9 cellular contexts compared by ENCODE assay signal in the genomic region with DNA sequence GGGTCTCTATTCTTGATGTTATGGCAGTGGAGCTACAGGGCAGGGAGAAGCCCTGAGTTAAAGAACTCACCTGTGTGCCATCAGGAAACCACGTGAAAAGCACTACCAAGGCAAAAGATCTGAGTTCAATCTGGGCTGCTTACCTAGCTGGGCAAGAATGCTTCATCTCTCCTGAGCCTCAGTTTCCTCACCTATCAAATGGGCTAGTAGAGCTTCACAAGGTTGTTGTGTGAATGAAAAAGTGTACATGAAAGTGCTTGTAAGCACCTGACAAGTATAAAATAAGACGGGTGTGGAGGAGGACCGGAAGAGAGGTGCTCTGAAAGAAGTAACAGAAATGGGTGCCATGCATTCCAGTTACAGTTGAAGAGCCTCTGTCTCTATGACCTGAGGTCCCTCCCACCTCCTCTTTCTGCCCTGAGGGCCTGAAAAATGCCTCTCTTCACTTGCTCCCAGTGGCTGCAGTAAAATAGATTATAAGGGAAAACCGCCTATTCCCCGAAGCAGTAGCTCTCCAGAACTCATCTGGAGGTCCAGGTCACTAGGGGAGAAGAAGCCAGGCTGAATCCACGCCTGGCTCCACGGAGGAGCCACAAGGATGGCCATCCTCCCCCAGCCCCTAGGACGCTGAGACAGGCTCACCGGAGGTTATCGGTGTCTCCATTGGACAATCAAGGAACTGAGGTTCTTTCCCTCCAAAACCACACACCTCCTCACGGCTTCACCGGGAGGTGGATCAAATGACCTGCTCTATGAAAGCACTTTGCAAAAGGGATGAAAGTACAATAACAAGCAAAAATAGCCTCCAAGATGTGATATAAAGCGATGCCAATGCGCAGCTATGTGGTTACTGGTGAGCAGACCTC. TPM values are rescaled to one million over a fixed set of nuclear protein-coding genes. Genes with fewer than 3 reads are reported as not detected.
DNase-seq lines count a peak whose midpoint lies in the region; ATAC-seq and TF ChIP-seq lines count a peak whose summit lies in the region.
"Had no signal": no experiment of that assay in that cellular context is flagged by ENCODE, and none has a peak within 500 bp of the region (broad histone marks: within the 10 kb centered on the region; RNA-seq: fewer than 3 reads in every experiment).

No MANE protein-coding gene starts in this region.

- ATAC-seq in naive thymus-derived CD4-positive, alpha-beta T cell, result no peak

- peaks cover 46 to 65% (median 56%) of the 10 kb centered on the region in 11 experiments for H3K27me3 ChIP-seq in BLaER1 treated with 17β-estradiol and CSF1 and Interleukin-3, amounts not matched to agents 10 nM and 100 nM
- H3K27me3 ChIP-seq in Loucy (ENCODE audit: insufficient read depth, low read length, poor library complexity, severe bottlenecking), result peaks cover 36% of the 10 kb centered on the region
- peaks cover 0 to 4% of the 10 kb centered on the region in 2 donors for H3K27me3 ChIP-seq in naive thymus-derived CD4-positive, alpha-beta T cell (ENCODE audit: control insufficient read depth in 2 of 2, insufficient read depth in 2 of 2, low read length in 2 of 2)

- peaks cover 0 to 2% (median 0%) of the 10 kb centered on the region in 11 donors for H3K9me3 Mint-ChIP-seq in naive thymus-derived CD4-positive, alpha-beta T cell

- POLR2A ChIA-PET in naive thymus-derived CD4-positive, alpha-beta T cell (lab: Charles Lee), result interaction anchor here (0.5 kb wide), 1 partner anchor 18 kb away, joined by 5 read pairs; no protein-coding TSS in a partner anchor
- POLR2A ChIA-PET in OCI-LY7 (lab: Charles Lee), result interaction anchor here (0.6 kb wide), 1 partner anchor 312 kb away, joined by 7 read pairs; no protein-coding TSS in a partner anchor

- peaks cover 0 to 15% (median 0%) of the 10 kb centered on the region in 11 experiments; a peak in 5 of 22 replicates for H4K20me1 ChIP-seq in BLaER1 treated with 17β-estradiol and CSF1 and Interleukin-3, amounts not matched to agents 10 nM and 100 nM
- H4K20me1 ChIP-seq in Loucy (ENCODE audit: insufficient read depth, low read length, poor library complexity, severe bottlenecking) (no peaks in the 10 kb centered on the region), OCI-LY7 (ENCODE audit: insufficient read depth, low read length) (no peaks in the 10 kb centered on the region)

- H3K4me3 Mint-ChIP-seq in naive thymus-derived CD4-positive, alpha-beta T cell, result peak overlapping the region; percentile 83 to 98 (median 88)

- H3K4me1 ChIP-seq in BLaER1 treated with 17β-estradiol and CSF1 and Interleukin-3, amounts not matched to agents 10 nM and 100 nM, result peaks cover 0 to 14% (median 10%) of the 10 kb centered on the region in 10 experiments; a peak in 14 of 20 replicates
- H3K4me1 ChIP-seq in Loucy (ENCODE audit: insufficient read depth, low read length, poor library complexity, severe bottlenecking), result peaks cover 12% of the 10 kb centered on the region
- H3K4me1 ChIP-seq in naive thymus-derived CD4-positive, alpha-beta T cell (ENCODE audit: control insufficient read depth in 2 of 2, insufficient read depth in 2 of 2, low read length in 2 of 2), result peaks cover 4 to 8% of the 10 kb centered on the region in 2 donors
- H3K4me1 ChIP-seq in OCI-LY7 (ENCODE audit: insufficient read depth, low read length, poor library complexity, severe bottlenecking), result no peaks in the 10 kb centered on the region

- H3K27me3 Mint-ChIP-seq in naive thymus-derived CD4-positive, alpha-beta T cell, result peaks cover 52 to 66% (median 54%) of the 10 kb centered on the region in 5 donors

- H3F3A ChIP-seq in Loucy (ENCODE audit: low read depth), result peaks cover 10% of the 10 kb centered on the region; the same call in 1 of the 2 replicates

- H3K4me3 ChIP-seq in BLaER1 treated with 17β-estradiol and CSF1 and Interleukin-3, amounts not matched to agents 10 nM and 100 nM, result peak overlapping the region; percentile 65 to 80 (median 76)
- H3K4me3 ChIP-seq in Loucy (ENCODE audit: low read length, poor library complexity, severe bottlenecking), result peak overlapping the region; percentile 71
- peak overlapping the region; percentile 82 to 84 for H3K4me3 ChIP-seq in cardiac fibroblast (replicated peaks in 1 of 2; ENCODE audit: low read depth in 2 of 2, low read length in 2 of 2)
- H3K4me3 ChIP-seq in naive thymus-derived CD4-positive, alpha-beta T cell (ENCODE audit: low read length), result peak overlapping the region; percentile 63
- H3K4me3 ChIP-seq in OCI-LY7 (ENCODE audit: low read depth, low read length, poor library complexity, severe bottlenecking), result no peak overlapping the region

- no TSS peak for BruUV-seq in OCI-LY7 (replicated peaks; lab: Mats Ljungman, UMichigan)

- CTCF ChIA-PET in naive thymus-derived CD4-positive, alpha-beta T cell (lab: Charles Lee), result interaction anchor here (1.3 kb wide), 1 partner anchor 10 kb away, joined by 4 read pairs; no protein-coding TSS in a partner anchor
- CTCF ChIA-PET in OCI-LY7 (lab: Charles Lee; ENCODE audit: unreplicated experiment), result no interaction called here

- peaks cover 12 to 23% (median 18%) of the 10 kb centered on the region in 7 donors for H3K4me1 Mint-ChIP-seq in naive thymus-derived CD4-positive, alpha-beta T cell

- H3K9me2 ChIP-seq in Loucy (replicated peaks; ENCODE audit: low read depth, low read length) (no peaks in the 10 kb centered on the region), OCI-LY7 (ENCODE audit: insufficient read depth, low read length) (no peaks in the 10 kb centered on the region)

- in situ Hi-C loops in GM13977 (cut with MboI; ENCODE audit: low pct_unique_long_range_greater_than_20kb, low sequenced_read_pairs, unreplicated experiment), result no loop called here

- no peaks in the 10 kb centered on the region for H3K9me3 ChIP-seq in BLaER1 treated with 17β-estradiol and CSF1 and Interleukin-3, amounts not matched to agents 10 nM and 100 nM (replicated peaks in 1 of 11)
- H3K9me3 ChIP-seq in Loucy (ENCODE audit: insufficient read depth, low read depth, low read length) (no peaks in the 10 kb centered on the region), OCI-LY7 (ENCODE audit: low read length) (no peaks in the 10 kb centered on the region)
- no peaks in the 10 kb centered on the region for H3K9me3 ChIP-seq in naive thymus-derived CD4-positive, alpha-beta T cell (ENCODE audit: control insufficient read depth in 2 of 3, low read length in 3 of 3)

- no peaks in the 10 kb centered on the region for H3K36me3 ChIP-seq in BLaER1 treated with 17β-estradiol and CSF1 and Interleukin-3, amounts not matched to agents 10 nM and 100 nM
- H3K36me3 ChIP-seq in Loucy (ENCODE audit: insufficient read depth, low read length) (no peaks in the 10 kb centered on the region), OCI-LY7 (ENCODE audit: insufficient read depth, low read length) (no peaks in the 10 kb centered on the region)
- no peaks in the 10 kb centered on the region for H3K36me3 ChIP-seq in naive thymus-derived CD4-positive, alpha-beta T cell (ENCODE audit: control insufficient read depth in 2 of 3, insufficient read depth in 3 of 3, low read length in 3 of 3)

- intact Hi-C loops in naive thymus-derived CD4-positive, alpha-beta T cell (cut with micrococcal nuclease), result loop anchor here in 1 of 2 donors (1.0 kb wide), 1 partner anchor 43 kb away; the partner anchor contains the start of gene TIPRL
- intact Hi-C loops in OCI-LY7 (cut with micrococcal nuclease; ENCODE audit: unreplicated experiment), result no loop called here

- H3K79me2 ChIP-seq in Loucy (ENCODE audit: insufficient read depth, low read length), result no peaks in the 10 kb centered on the region
- H3K79me2 ChIP-seq in OCI-LY7 (ENCODE audit: insufficient read depth, low read depth, low read length), result no peaks in the 10 kb centered on the region

- H2AFZ ChIP-seq in Loucy (ENCODE audit: low read length), result peak overlapping the region; percentile 85
- H2AFZ ChIP-seq in OCI-LY7 (ENCODE audit: low read length), result no peak overlapping the region

- peak overlapping the region in 5 of 9 donors; percentile 38 to 68 (median 41) for H3K27ac Mint-ChIP-seq in naive thymus-derived CD4-positive, alpha-beta T cell

- H3K36me3 Mint-ChIP-seq in naive thymus-derived CD4-positive, alpha-beta T cell, result peaks cover 0 to 4% (median 0%) of the 10 kb centered on the region in 5 donors

- TF ChIP-seq CTCF in Loucy (conservative IDR thresholded peaks at IDR 0.05; ENCODE audit: low read length) (no peak), cardiac fibroblast (IDR thresholded peaks at IDR 0.05; ENCODE audit: low read depth, low read length) (no peak), GM13977 (IDR thresholded peaks at IDR 0.05; ENCODE audit: extremely low read depth, insufficient read depth, missing control alignments) (no peak), OCI-LY7 (conservative IDR thresholded peaks at IDR 0.05; ENCODE audit: low read length) (no peak)

- H3K9ac ChIP-seq in BLaER1 treated with 17β-estradiol and CSF1 and Interleukin-3, amounts not matched to agents 10 nM and 100 nM, result peak overlapping the region in 3 of 11 experiments; percentile 69 to 83 (median 78); a peak in 6 of 22 replicates
- peak overlapping the region; percentile 51 for H3K9ac ChIP-seq in Loucy (ENCODE audit: low read depth, low read length, poor library complexity, severe bottlenecking)

- DNase-seq in cardiac fibroblast (ENCODE audit: low read depth in 2 of 2) (no peak), CD1c-positive myeloid dendritic cell (ENCODE audit: extremely low spot score) (no peak), GM13977 (ENCODE audit: low spot score) (no peak), OCI-LY7 (ENCODE audit: low spot score) (no peak)
- no peak for DNase-seq in naive thymus-derived CD4-positive, alpha-beta T cell
- DNase-seq in activated CD8-positive, alpha-beta memory T cell treated with anti-CD3 and anti-CD28 coated beads, Interleukin-2, amount 50 U/mL, for 48 hours, result no peak

- no peak overlapping the region for H3K27ac ChIP-seq in BLaER1 treated with 17β-estradiol and CSF1 and Interleukin-3, amounts not matched to agents 10 nM and 100 nM
- no peak overlapping the region for H3K27ac ChIP-seq in naive thymus-derived CD4-positive, alpha-beta T cell (ENCODE audit: low read depth, low read length)
- no peak overlapping the region for H3K27ac ChIP-seq in OCI-LY7 (ENCODE audit: low read depth, low read length, poor library complexity, severe bottlenecking)
- H3K27ac ChIP-seq: HL-60 had no signal

- H3K4me2 ChIP-seq in BLaER1 treated with 17β-estradiol and CSF1 and Interleukin-3, amounts not matched to agents 10 nM and 100 nM, result peak overlapping the region; percentile 86 to 100 (median 99)
- peak overlapping the region; percentile 86 for H3K4me2 ChIP-seq in Loucy (ENCODE audit: low read depth, low read length, poor library complexity, severe bottlenecking)
- no peak overlapping the region for H3K4me2 ChIP-seq in OCI-LY7 (ENCODE audit: low read length)

RNA-seq across cellular contexts. Expression of gene GPR161, which starts 1.4 kb away (rescaled TPM):
- under 1 TPM in 4 of 5 experiments, not detected in 1; 0.05 to 0.60 (median 0.17) TPM for total RNA-seq in naive thymus-derived CD4-positive, alpha-beta T cell
- not detected for polyA plus RNA-seq in naive thymus-derived CD4-positive, alpha-beta T cell
- total RNA-seq in OCI-LY7 (2014; rRNA removed; shearing (Covaris generic)), result not detected in 2 replicates
- total RNA-seq in OCI-LY7 (2022), result 0.15 TPM in 1 of 2 replicates, not detected in the other

RNA-seq across cellular contexts. Expression of gene TIPRL, which starts 43.4 kb away (rescaled TPM):
- 10 to 100 TPM; 17.2 to 41.2 (median 23.5) TPM for total RNA-seq in naive thymus-derived CD4-positive, alpha-beta T cell
- 10 to 100 TPM; 22.9 to 44.9 TPM for polyA plus RNA-seq in naive thymus-derived CD4-positive, alpha-beta T cell
- 36.0 and 37.8 TPM in 2 replicates for total RNA-seq in OCI-LY7 (2014; rRNA removed; shearing (Covaris generic))
- total RNA-seq in OCI-LY7 (2022), result 54.3 and 64.8 TPM in 2 replicates
